Comparison of ENCODE assay signal across 8 cellular contexts in genomic region chr5:55159763-55160492, GRCh38. TPM values are rescaled to one million over a fixed set of nuclear protein-coding genes. Genes with fewer than 3 reads are reported as not detected.
DNase-seq lines count a peak whose midpoint lies in the region; ATAC-seq and TF ChIP-seq lines count a peak whose summit lies in the region.

GPX8 (plus strand) TSS chr5:55160171; CDS start chr5:55160193, 22 bp downstream.

- peaks cover 0 to 3% (median 0%) of the 10 kb centered on the region in 5 donors for H3K36me3 Mint-ChIP-seq in naive thymus-derived CD4-positive, alpha-beta T cell

- TF ChIP-seq CTCF in DND-41 (IDR thresholded peaks at IDR 0.05; ENCODE audit: borderline replicate concordance, extremely low read depth, low read length, poor library complexity, severe bottlenecking) (peak; percentile 63), fibroblast of lung (conservative IDR thresholded peaks at IDR 0.05 in 1 of 2, IDR thresholded peaks at IDR 0.05 in 1 of 2; ENCODE audit: low read depth in 1 of 2, low read length in 2 of 2) (peak; percentile 51 to 60)

- no peak within 1 kb of the TSS for H3K27ac Mint-ChIP-seq in naive thymus-derived CD4-positive, alpha-beta T cell

- peaks cover 0 to 9% (median 0%) of the 10 kb centered on the region in 7 donors for H3K4me1 Mint-ChIP-seq in naive thymus-derived CD4-positive, alpha-beta T cell

- H3K4me2 ChIP-seq in DND-41 (ENCODE audit: insufficient read depth, low read length) (no peak within 1 kb of the TSS), fibroblast of lung (ENCODE audit: extremely low read depth, insufficient read depth, low read length) (peak within 1 kb of the TSS; percentile 85)

- H3K4me3 Mint-ChIP-seq in naive thymus-derived CD4-positive, alpha-beta T cell, result no peak within 1 kb of the TSS

- H3K36me3 ChIP-seq in DND-41 (ENCODE audit: insufficient read depth, low read length) (no peaks in the 10 kb centered on the region), fibroblast of lung (ENCODE audit: control insufficient read depth, insufficient read depth, low read length) (no peaks in the 10 kb centered on the region)
- H3K36me3 ChIP-seq in naive thymus-derived CD4-positive, alpha-beta T cell (ENCODE audit: control insufficient read depth in 2 of 3, insufficient read depth in 3 of 3, low read length in 3 of 3), result no peaks in the 10 kb centered on the region

- peak; percentile 18 for DNase-seq in DND-41
- DNase-seq in KBM-7, result peak; percentile 52
- peak; percentile 13 for DNase-seq in SKM-1 treated with dmso at 0.1 percent for 144 hours (lab: John Stamatoyannopoulos, UW; ENCODE audit: unreplicated experiment)
- DNase-seq in fibroblast of lung (ENCODE audit: low read depth in 2 of 2), result peak; percentile 90 to 93
- DNase-seq in naive thymus-derived CD4-positive, alpha-beta T cell, result peak in 7 of 9 donors; percentile 27 to 65 (median 54)
- no peak for DNase-seq in NCI-H146 (lab: John Stamatoyannopoulos, UW)

- peaks cover 0 to 16% (median 5%) of the 10 kb centered on the region in 11 donors for H3K9me3 Mint-ChIP-seq in naive thymus-derived CD4-positive, alpha-beta T cell

- H3K4me1 ChIP-seq in DND-41 (ENCODE audit: insufficient read depth, low read length), result no peaks in the 10 kb centered on the region
- H3K4me1 ChIP-seq in fibroblast of lung (ENCODE audit: control insufficient read depth, extremely low read depth, insufficient read depth, low read length), result peaks cover 8% of the 10 kb centered on the region
- H3K4me1 ChIP-seq in naive thymus-derived CD4-positive, alpha-beta T cell (ENCODE audit: control insufficient read depth in 2 of 2, insufficient read depth in 2 of 2, low read length in 2 of 2), result no peaks in the 10 kb centered on the region

- H3K79me2 ChIP-seq in DND-41 (ENCODE audit: insufficient read depth, low read length) (no peaks in the 10 kb centered on the region), fibroblast of lung (ENCODE audit: control insufficient read depth, insufficient read depth, low read length) (peaks cover 27% of the 10 kb centered on the region)

- H4K20me1 ChIP-seq in DND-41 (ENCODE audit: insufficient read depth, low read length) (no peaks in the 10 kb centered on the region), fibroblast of lung (ENCODE audit: control insufficient read depth, extremely low read depth, insufficient read depth, low read length) (no peaks in the 10 kb centered on the region)

- H3K27me3 Mint-ChIP-seq in naive thymus-derived CD4-positive, alpha-beta T cell, result peaks cover 6 to 75% (median 29%) of the 10 kb centered on the region in 5 donors

- no peak within 1 kb of the TSS for H3K27ac ChIP-seq in DND-41 (ENCODE audit: low read length)
- H3K27ac ChIP-seq in fibroblast of lung (ENCODE audit: insufficient read depth, low read length), result peak within 1 kb of the TSS; percentile 92
- H3K27ac ChIP-seq in naive thymus-derived CD4-positive, alpha-beta T cell (ENCODE audit: low read depth, low read length), result no peak within 1 kb of the TSS

- peaks cover 5% of the 10 kb centered on the region for H3K27me3 ChIP-seq in DND-41 (ENCODE audit: insufficient read depth, low read length, poor library complexity)
- H3K27me3 ChIP-seq in fibroblast of lung (ENCODE audit: control insufficient read depth, insufficient read depth, low read length), result no peaks in the 10 kb centered on the region
- no peaks in the 10 kb centered on the region for H3K27me3 ChIP-seq in naive thymus-derived CD4-positive, alpha-beta T cell (ENCODE audit: control insufficient read depth in 2 of 2, insufficient read depth in 2 of 2, low read length in 2 of 2)

- POLR2A ChIA-PET in naive thymus-derived CD4-positive, alpha-beta T cell (lab: Charles Lee), result interaction anchor here (0.7 to 1.2 kb wide), 3 partner anchors 209 to 255 kb away, joined by 3 to 5 read pairs (median 3); no protein-coding TSS in a partner anchor

- H2AFZ ChIP-seq in DND-41 (ENCODE audit: low read depth, low read length), result no peak within 1 kb of the TSS
- H2AFZ ChIP-seq in fibroblast of lung (ENCODE audit: low read length), result peak within 1 kb of the TSS; percentile 78

- CTCF ChIA-PET in naive thymus-derived CD4-positive, alpha-beta T cell (lab: Charles Lee), result interaction anchor here (0.6 to 3.6 kb wide), 23 partner anchors 9 to 643 kb away, joined by 3 to 74 read pairs (median 4); partner anchors contain the start of gene SNX18

- H3K9ac ChIP-seq in DND-41 (ENCODE audit: low read depth, low read length) (no peak within 1 kb of the TSS), fibroblast of lung (ENCODE audit: insufficient read depth, low read length) (peak within 1 kb of the TSS; percentile 70)

- H3K9me3 ChIP-seq in DND-41 (ENCODE audit: insufficient read depth, low read length, severe bottlenecking) (no peaks in the 10 kb centered on the region), fibroblast of lung (ENCODE audit: control insufficient read depth, insufficient read depth, low read depth, low read length) (no peaks in the 10 kb centered on the region)
- H3K9me3 ChIP-seq in naive thymus-derived CD4-positive, alpha-beta T cell (ENCODE audit: control insufficient read depth in 2 of 3, low read length in 3 of 3), result no peaks in the 10 kb centered on the region

- in situ Hi-C loops in KBM-7 (cut with MboI; ENCODE audit: low pct_unique_long_range_greater_than_20kb, low sequenced_read_pairs), result loop anchor here (10.0 kb wide), 1 partner anchor 255 kb away; no protein-coding TSS in a partner anchor

- ATAC-seq in DND-41 (ENCODE audit: insufficient read depth, low read depth), result peak; percentile 71; the same call in 2 of the 3 replicates
- peak; percentile 75 for ATAC-seq in naive thymus-derived CD4-positive, alpha-beta T cell
- ATAC-seq in HG03442 (IDR thresholded peaks at IDR 0.05; ENCODE audit: unreplicated experiment), result no peak
- ATAC-seq in GM19395 (IDR thresholded peaks at IDR 0.05; ENCODE audit: unreplicated experiment), result no peak

- no peak within 1 kb of the TSS for H3K4me3 ChIP-seq in DND-41 (ENCODE audit: low read depth in 1 of 2, low read length in 2 of 2)
- H3K4me3 ChIP-seq in fibroblast of lung (replicated peaks in 1 of 4; ENCODE audit: control extremely low read depth in 1 of 4, insufficient read depth in 1 of 4, low read depth in 3 of 4, low read length in 4 of 4), result peak within 1 kb of the TSS; percentile 80 to 100 (median 82)
- no peak within 1 kb of the TSS for H3K4me3 ChIP-seq in naive thymus-derived CD4-positive, alpha-beta T cell (ENCODE audit: low read length)

- intact Hi-C loops in naive thymus-derived CD4-positive, alpha-beta T cell (cut with micrococcal nuclease), result loop anchor here (1.0 to 2.0 kb wide), 8 partner anchors 14 to 917 kb away; partner anchors contain the start of gene SNX18 (in 2 of the 2)

RNA-seq across cellular contexts. Expression of gene GPX8, which starts in this region (rescaled TPM):
- total RNA-seq in fibroblast of lung, result 75.5 and 84.7 TPM in 2 replicates
- 191 and 241 TPM in 2 replicates for polyA plus RNA-seq in fibroblast of lung
- 137 and 146 TPM in 2 replicates for polyA plus RNA-seq in fibroblast of lung (2012)
- polyA minus RNA-seq in fibroblast of lung (ENCODE audit: low replicate concordance), result 14.0 and 21.0 TPM in 2 replicates
- total RNA-seq in naive thymus-derived CD4-positive, alpha-beta T cell, result not detected
- not detected for polyA plus RNA-seq in naive thymus-derived CD4-positive, alpha-beta T cell

Comparison
In these comparisons a context has a peak if more than half of its experiments do, and no peak if none do; other contexts are left out.
1. RNA of gene GPX8 (total RNA-seq): 75.5 to 84.7 TPM in fibroblast of lung; not detected in naive thymus-derived CD4-positive, alpha-beta T cell; every median in the first group is over 10 times any median in the second.
2. RNA of gene GPX8 (polyA plus RNA-seq): 137 to 241 TPM in fibroblast of lung; not detected in naive thymus-derived CD4-positive, alpha-beta T cell; every median in the first group is over 100 times any median in the second.
3. Peak in DNase-seq and ATAC-seq in naive thymus-derived CD4-positive, alpha-beta T cell; RNA of the gene not detected or under 1 TPM.
4. H3K4me3 ChIP-seq: peak in fibroblast of lung (4 of 4); none in DND-41 (0 of 2) and naive thymus-derived CD4-positive, alpha-beta T cell (single experiment).